In genomic region chr3:4982773-4983738, GRCh38 we compare ENCODE assay signal across 1 cellular context.
TF ChIP-seq lines count a peak whose summit lies in the region.

No MANE protein-coding gene starts in this region.

TF ChIP-seq in HepG2, 621 proteins besides CTCF, POLR2A, EP300 and RAD21 (continued from another document):
- TF ChIP-seq ZBTB4 (CRISPR knock-in tag; IDR thresholded peaks at IDR 0.05; ENCODE audit: borderline replicate concordance), result no peak
- no peak for TF ChIP-seq CREBL2 (CRISPR knock-in tag; IDR thresholded peaks at IDR 0.05; ENCODE audit: borderline replicate concordance)
